In genomic region chr6:31087494-31088089, GRCh38 we compare ENCODE assay signal across 8 cellular contexts. TPM values are rescaled to one million over a fixed set of nuclear protein-coding genes. Genes with fewer than 3 reads are reported as not detected.
A peak's percentile ranks its signal among the peaks of the same experiment; 100 is the strongest.
DNase-seq lines count a peak whose midpoint lies in the region; ATAC-seq and TF ChIP-seq lines count a peak whose summit lies in the region.

No MANE protein-coding gene starts in this region.

- H3K27me3 Mint-ChIP-seq in T-helper 17 cell = peaks cover 5% of the 10 kb centered on the region

- intact Hi-C loops in adrenal gland (cut with DNase I) = no loop called here
- intact Hi-C loops in left ventricle myocardium inferior (cut with micrococcal nuclease) = loop anchor here (10.0 kb wide), 1 partner anchor 263 kb away; no protein-coding TSS in a partner anchor

- ATAC-seq in T-helper 17 cell (peak; percentile 99), HG02884 (IDR thresholded peaks at IDR 0.05; ENCODE audit: unreplicated experiment) (no peak)

- peaks cover 19% of the 10 kb centered on the region for H3K4me1 Mint-ChIP-seq in T-helper 17 cell

- H3K4me3 ChIP-seq in AG09309 (ENCODE audit: control insufficient read depth, low read depth, low read length) (no peak overlapping the region), adrenal gland (no peak overlapping the region), left ventricle myocardium inferior (no peak overlapping the region), retinal pigment epithelial cell (ENCODE audit: low read length) (no peak overlapping the region)

- TF ChIP-seq CTCF in AG09309 (IDR thresholded peaks at IDR 0.05; ENCODE audit: control insufficient read depth, insufficient read depth, low read depth, low read length, missing control alignments) (peak; percentile 73), adrenal gland (IDR thresholded peaks at IDR 0.05) (peak; percentile 63 to 80 (median 78)), left ventricle myocardium inferior (IDR thresholded peaks at IDR 0.05; ENCODE audit: borderline replicate concordance) (peak; percentile 87), retinal pigment epithelial cell (conservative IDR thresholded peaks at IDR 0.05; ENCODE audit: low read depth, low read length) (peak; percentile 74)

- TF ChIP-seq POLR2A in adrenal gland (IDR thresholded peaks at IDR 0.05) = no peak

- peak; percentile 58 for DNase-seq in AG09309 (ENCODE audit: low read depth)
- peak; percentile 72 for DNase-seq in GM19238 (ENCODE audit: insufficient read length, low spot score)
- DNase-seq in NCI-H1417 (lab: John Stamatoyannopoulos, UW) = peak; percentile 55 to 89 (median 85)
- peak; percentile 64 to 85 (median 72) for DNase-seq in T-helper 17 cell
- peak; percentile 69 to 95 (median 89) for DNase-seq in adrenal gland
- peak; percentile 84 for DNase-seq in left ventricle myocardium inferior
- no peak for DNase-seq in retinal pigment epithelial cell (ENCODE audit: low read depth)

- peak overlapping the region; percentile 12 for H3K4me3 Mint-ChIP-seq in T-helper 17 cell

- no peaks in the 10 kb centered on the region for H3K36me3 Mint-ChIP-seq in T-helper 17 cell (ENCODE audit: low read depth)

- H3K4me1 ChIP-seq in adrenal gland (replicated peaks in 1 of 2) (no peaks in the 10 kb centered on the region), left ventricle myocardium inferior (peaks cover 10% of the 10 kb centered on the region)

- WGBS in adrenal gland, 4 donors = 12% methylated on average over 14 of the region's 14 CpGs

- peak overlapping the region; percentile 59 for H3K27ac Mint-ChIP-seq in T-helper 17 cell

- no peaks in the 10 kb centered on the region for H3K36me3 ChIP-seq in adrenal gland (replicated peaks in 1 of 2)
- H3K36me3 ChIP-seq in left ventricle myocardium inferior = no peaks in the 10 kb centered on the region

- no peak overlapping the region for H3K27ac ChIP-seq in adrenal gland
- no peak overlapping the region for H3K27ac ChIP-seq in left ventricle myocardium inferior (replicated peaks)

- H3K9me3 ChIP-seq in T-helper 17 cell (ENCODE audit: control insufficient read depth, low read length, poor library complexity, severe bottlenecking) = no peaks in the 10 kb centered on the region
- H3K9me3 ChIP-seq in adrenal gland (replicated peaks in 1 of 3) = no peaks in the 10 kb centered on the region
- no peaks in the 10 kb centered on the region for H3K9me3 ChIP-seq in left ventricle myocardium inferior (replicated peaks)

- H3K27me3 ChIP-seq in adrenal gland = no peaks in the 10 kb centered on the region
- no peaks in the 10 kb centered on the region for H3K27me3 ChIP-seq in left ventricle myocardium inferior (ENCODE audit: low read depth)

RNA-seq across cellular contexts. Expression of gene C6orf15, which starts 24.8 kb away (rescaled TPM):
- total RNA-seq in T-helper 17 cell (not detected), adrenal gland (not detected), left ventricle myocardium inferior (not detected)
- polyA plus RNA-seq in adrenal gland = not detected

RNA-seq across cellular contexts. Expression of gene PSORS1C1, which starts 27.0 kb away (rescaled TPM):
- total RNA-seq in T-helper 17 cell = not detected
- 1 to 10 TPM in 3 of 8 donors, under 1 TPM in 5; 0.18 to 2.3 (median 0.56) TPM for total RNA-seq in adrenal gland
- 1 to 10 TPM in 2 of 3 donors, under 1 TPM in 1; 0.60 to 5.1 (median 1.9) TPM for polyA plus RNA-seq in adrenal gland
- 4.7 TPM for total RNA-seq in left ventricle myocardium inferior

RNA-seq across cellular contexts. Expression of gene CDSN, which starts 32.7 kb away (rescaled TPM):
- total RNA-seq in T-helper 17 cell (not detected), adrenal gland (not detected), left ventricle myocardium inferior (not detected)
- polyA plus RNA-seq in adrenal gland = under 1 TPM in 2 of 3 donors, not detected in 1; 0.03 to 0.08 TPM

RNA-seq across cellular contexts. Expression of gene PSORS1C2, which starts 51.3 kb away (rescaled TPM):
- not detected for total RNA-seq in T-helper 17 cell
- total RNA-seq in adrenal gland = not detected
- polyA plus RNA-seq in adrenal gland = not detected
- not detected for total RNA-seq in left ventricle myocardium inferior
